In genomic region chr10:47225928-47226645, GRCh38 we compare ENCODE assay signal across 37 cellular contexts.
"Had no signal": no experiment of that assay in that cellular context is flagged by ENCODE, and none has a peak within 500 bp of the region (broad histone marks: within the 10 kb centered on the region; RNA-seq: fewer than 3 reads in every experiment).

No MANE protein-coding gene starts in this region.

- DNase-seq: activated B cell treated with CpG ODN at 0.5 μM for 24 hours; activated CD4-positive, alpha-beta T cell treated with anti-CD3 and anti-CD28 coated beads for 48 hours; activated CD4-positive, alpha-beta T cell treated with anti-CD3 and anti-CD28 coated beads, Interleukin-2, amount 50 U/mL, for 4 hours; activated CD4-positive, CD25-positive, alpha-beta regulatory T cell treated with anti-CD3 and anti-CD28 coated beads, Interleukin-2, amount 50 U/mL, for 72 hours; activated effector memory CD4-positive, alpha-beta T cell treated with anti-CD3 and anti-CD28 coated beads, Interleukin-2, amount 50 U/mL, for 16 hours; activated naive CD4-positive, alpha-beta T cell; activated T-cell treated with anti-CD3 and anti-CD28 coated beads, Interleukin-2, amount 50 U/mL, for 1 hour; activated T-cell treated with anti-CD3 and anti-CD28 coated beads, Interleukin-2, amount 50 U/mL, for 72 hours; anterior cingulate cortex; central memory CD4-positive, alpha-beta T cell; Kasumi-1; KBM-7; MG63; MV-4-11; NCI-H1092; NCI-H1436 treated with DMSO at 0.1 percent for 48 hours; NCI-H1694 treated with DMSO at 0.1 percent for 48 hours; NCI-H2029 treated with DMSO at 0.1 percent for 48 hours; NCI-H2107; NCI-H2171; NCI-H510A; NCI-H526; NCI-H748 treated with DMSO at 0.1 percent for 48 hours; NK-92 treated with Interleukin-12 subunit alpha and Interleukin-12 subunit beta, amount 100 ng/mL, for 24 hours; PC-3; Peyer's patch; RPMI8226; SIG-M5; T-cell; T-helper 17 cell; T-helper 9 cell had no signal

- H3K27me3 ChIP-seq: MG63, Peyer's patch had no signal

- H3K36me3 ChIP-seq: MG63, Peyer's patch had no signal

- H3K27me3 Mint-ChIP-seq: activated CD8-positive, alpha-beta T cell treated with anti-CD3 and anti-CD28 coated beads for 36 hours; activated naive CD4-positive, alpha-beta T cell treated with anti-CD3 and anti-CD28 coated beads, Interleukin-2, amount 50 U/mL, for 24 hours; activated T-helper 17 cell treated with anti-CD3 and anti-CD28 coated beads, Interleukin-2, amount 50 U/mL, for 72 hours; T-cell had no signal

- H3K36me3 Mint-ChIP-seq: brain had no signal

- H3K27ac ChIP-seq: Peyer's patch, VCaP had no signal

- H3K4me3 Mint-ChIP-seq: activated B cell treated with CpG ODN at 0.5 μM for 24 hours; activated CD8-positive, alpha-beta T cell treated with anti-CD3 and anti-CD28 coated beads for 36 hours; activated naive CD4-positive, alpha-beta T cell treated with anti-CD3 and anti-CD28 coated beads, Interleukin-2, amount 50 U/mL, for 24 hours; activated T-cell treated with anti-CD3 and anti-CD28 coated beads, Interleukin-2, amount 50 U/mL, for 72 hours; activated T-helper 17 cell treated with anti-CD3 and anti-CD28 coated beads, Interleukin-2, amount 50 U/mL, for 72 hours; brain; T-cell; T-helper 17 cell had no signal

- H3K4me1 ChIP-seq: Peyer's patch had no signal

- H3K4me1 Mint-ChIP-seq: activated B cell treated with CpG ODN at 0.5 μM for 24 hours, brain had no signal

- H3K27ac Mint-ChIP-seq: activated B cell treated with CpG ODN at 0.5 μM for 24 hours; activated CD8-positive, alpha-beta T cell treated with anti-CD3 and anti-CD28 coated beads for 36 hours; activated naive CD4-positive, alpha-beta T cell treated with anti-CD3 and anti-CD28 coated beads, Interleukin-2, amount 50 U/mL, for 24 hours; activated T-cell treated with anti-CD3 and anti-CD28 coated beads, Interleukin-2, amount 50 U/mL, for 72 hours; activated T-helper 17 cell treated with anti-CD3 and anti-CD28 coated beads, Interleukin-2, amount 50 U/mL, for 72 hours; brain; T-cell; T-helper 17 cell had no signal

- H3K9me3 ChIP-seq: MG63, Peyer's patch had no signal

- H3K9me3 Mint-ChIP-seq: activated naive CD4-positive, alpha-beta T cell treated with anti-CD3 and anti-CD28 coated beads, Interleukin-2, amount 50 U/mL, for 24 hours; activated T-cell treated with anti-CD3 and anti-CD28 coated beads, Interleukin-2, amount 50 U/mL, for 72 hours had no signal

- ATAC-seq: activated CD8-positive, alpha-beta T cell treated with anti-CD3 and anti-CD28 coated beads for 36 hours; activated T-cell treated with anti-CD3 and anti-CD28 coated beads, Interleukin-2, amount 50 U/mL, for 72 hours; activated T-helper 17 cell treated with anti-CD3 and anti-CD28 coated beads, Interleukin-2, amount 50 U/mL, for 72 hours; PC-3; SK-N-SH treated with all-trans-retinoic acid at 6 μM for 48 hours; T-helper 17 cell had no signal

- H3K4me3 ChIP-seq: MG63, Peyer's patch had no signal
